In genomic region chr17:65324977-65325376, GRCh38 we compare ENCODE assay signal across 26 cellular contexts.
A peak's percentile ranks its signal among the peaks of the same experiment; 100 is the strongest.
DNase-seq lines count a peak whose midpoint lies in the region; ATAC-seq and TF ChIP-seq lines count a peak whose summit lies in the region.
"Had no signal": no experiment of that assay in that cellular context is flagged by ENCODE, and none has a peak within 500 bp of the region (broad histone marks: within the 10 kb centered on the region; RNA-seq: fewer than 3 reads in every experiment).

No MANE protein-coding gene starts in this region.

- H3K36me3 ChIP-seq in lower lobe of right lung = no peaks in the 10 kb centered on the region
- H3K36me3 ChIP-seq: esophagus muscularis mucosa, HAP-1, thyroid gland had no signal

- peaks cover 8% of the 10 kb centered on the region for H3K4me1 Mint-ChIP-seq in type B pancreatic cell (ENCODE audit: unreplicated experiment)
- H3K4me1 Mint-ChIP-seq: memory B cell; naive B cell; stimulated activated naive B cell treated with anti-CD40 and anti-IgM and Interleukin-4, amounts not matched to agents 10 μg/mL and 1 μg/mL and 100 μg/mL, for 72 hours had no signal

- H3K27me3 Mint-ChIP-seq in type B pancreatic cell = peaks cover 3% of the 10 kb centered on the region
- H3K27me3 Mint-ChIP-seq: memory B cell had no signal

- peaks cover 21% of the 10 kb centered on the region for H3K9me3 Mint-ChIP-seq in type B pancreatic cell
- H3K9me3 Mint-ChIP-seq: activated CD8-positive, alpha-beta T cell treated with anti-CD3 and anti-CD28 coated beads for 36 hours; CD8-positive, alpha-beta T cell; memory B cell; stimulated activated naive B cell treated with anti-CD40 and anti-IgM and Interleukin-4, amounts not matched to agents 10 μg/mL and 1 μg/mL and 100 μg/mL, for 72 hours had no signal

- peak overlapping the region; percentile 10 for H3K27ac Mint-ChIP-seq in type B pancreatic cell
- H3K27ac Mint-ChIP-seq: activated CD8-positive, alpha-beta T cell treated with anti-CD3 and anti-CD28 coated beads for 36 hours; CD8-positive, alpha-beta T cell; memory B cell; naive B cell; stimulated activated naive B cell treated with anti-CD40 and anti-IgM and Interleukin-4, amounts not matched to agents 10 μg/mL and 1 μg/mL and 100 μg/mL, for 72 hours had no signal

- no peaks in the 10 kb centered on the region for H3K36me3 Mint-ChIP-seq in type B pancreatic cell
- H3K36me3 Mint-ChIP-seq: CD8-positive, alpha-beta T cell; memory B cell; naive B cell; stimulated activated naive B cell treated with anti-CD40 and anti-IgM and Interleukin-4, amounts not matched to agents 10 μg/mL and 1 μg/mL and 100 μg/mL, for 72 hours had no signal

- H3K9me3 ChIP-seq in lower lobe of right lung = no peaks in the 10 kb centered on the region
- H3K9me3 ChIP-seq: esophagus muscularis mucosa, HAP-1, thyroid gland had no signal

- no peak overlapping the region for H3K4me3 Mint-ChIP-seq in type B pancreatic cell
- H3K4me3 Mint-ChIP-seq: activated CD8-positive, alpha-beta T cell treated with anti-CD3 and anti-CD28 coated beads for 36 hours; CD8-positive, alpha-beta T cell; memory B cell; stimulated activated naive B cell treated with anti-CD40 and anti-IgM and Interleukin-4, amounts not matched to agents 10 μg/mL and 1 μg/mL and 100 μg/mL, for 72 hours had no signal

- TF ChIP-seq CTCF in HFF-Myc (IDR thresholded peaks at IDR 0.05; ENCODE audit: low read depth, low read length, missing control alignments) (no peak), fibroblast of mammary gland (conservative IDR thresholded peaks at IDR 0.05; ENCODE audit: control insufficient read depth, insufficient read depth, low read depth, low read length) (no peak), lower lobe of right lung (IDR thresholded peaks at IDR 0.05) (no peak), type B pancreatic cell (conservative IDR thresholded peaks at IDR 0.05) (no peak)

- ATAC-seq in lower lobe of right lung (peak; percentile 24 to 75), GM19023 (IDR thresholded peaks at IDR 0.05; ENCODE audit: unreplicated experiment) (no peak), HG03108 (IDR thresholded peaks at IDR 0.05; ENCODE audit: unreplicated experiment) (no peak)
- ATAC-seq: activated CD8-positive, alpha-beta T cell treated with anti-CD3 and anti-CD28 coated beads for 36 hours; CD8-positive, alpha-beta T cell; SK-N-SH treated with all-trans-retinoic acid at 6 μM for 48 hours; stimulated activated naive B cell treated with anti-CD40 and anti-IgM and Interleukin-4, amounts not matched to agents 10 μg/mL and 1 μg/mL and 100 μg/mL, for 72 hours had no signal

- DNase-seq in HFF-Myc (ENCODE audit: extremely low read depth, low read depth) = peak; percentile 4
- peak; percentile 74 for DNase-seq in fibroblast of mammary gland (ENCODE audit: low read depth)
- DNase-seq in lower lobe of right lung = no peak
- DNase-seq in type B pancreatic cell (ENCODE audit: extremely low spot score, unreplicated experiment) = no peak
- no peak for DNase-seq in HuH-7.5 (ENCODE audit: low spot score)
- no peak for DNase-seq in NCI-H226
- DNase-seq: activated CD4-positive, CD25-positive, alpha-beta regulatory T cell; activated CD8-positive, alpha-beta T cell treated with anti-CD3 and anti-CD28 coated beads for 36 hours; activated naive CD4-positive, alpha-beta T cell; activated T-cell treated with anti-CD3 and anti-CD28 coated beads, Interleukin-2, amount 50 U/mL, for 1 hour; anterior cingulate cortex; CD8-positive, alpha-beta T cell; effector memory CD4-positive, alpha-beta T cell; hippocampal formation; naive B cell; NCI-H1417; NCI-H524 treated with DMSO at 0.1 percent for 48 hours; stimulated activated CD4-positive, alpha-beta T cell treated with anti-CD3 and anti-CD28 coated beads, Interleukin-2, amount 100 ng/mL, for 24 hours; stimulated activated naive B cell treated with anti-CD40 and anti-IgM and Interleukin-4, amounts not matched to agents 10 μg/mL and 1 μg/mL and 100 μg/mL, for 72 hours had no signal

- intact Hi-C loops in lower lobe of right lung (cut with DNase I) = no loop called here

- no peaks in the 10 kb centered on the region for H3K27me3 ChIP-seq in lower lobe of right lung (ENCODE audit: low read depth)
- H3K27me3 ChIP-seq: esophagus muscularis mucosa, thyroid gland had no signal

- H3K27ac ChIP-seq in lower lobe of right lung = no peak overlapping the region
- H3K27ac ChIP-seq: esophagus muscularis mucosa, thyroid gland had no signal

- H3K4me1 ChIP-seq in lower lobe of right lung = no peaks in the 10 kb centered on the region
- H3K4me1 ChIP-seq: esophagus muscularis mucosa, HAP-1, thyroid gland had no signal

- H3K4me3 ChIP-seq in HFF-Myc (replicated peaks; ENCODE audit: low read depth, low read length) (no peak overlapping the region), fibroblast of mammary gland (ENCODE audit: control insufficient read depth, low read depth, low read length) (no peak overlapping the region), lower lobe of right lung (no peak overlapping the region)
- H3K4me3 ChIP-seq: esophagus muscularis mucosa, HAP-1, thyroid gland had no signal

Comparison
In these comparisons a context has a peak if more than half of its experiments do, and no peak if none do; other contexts are left out.
1. DNase-seq: peak in HFF-Myc (single experiment) and fibroblast of mammary gland (single experiment); none in lower lobe of right lung (single experiment), type B pancreatic cell (single experiment), HuH-7.5 (single experiment) and NCI-H226 (single experiment).
2. ATAC-seq: peak in lower lobe of right lung (2 of 2); none in GM19023 (single experiment) and HG03108 (single experiment).